19 cellular contexts compared by ENCODE assay signal in the genomic region with DNA sequence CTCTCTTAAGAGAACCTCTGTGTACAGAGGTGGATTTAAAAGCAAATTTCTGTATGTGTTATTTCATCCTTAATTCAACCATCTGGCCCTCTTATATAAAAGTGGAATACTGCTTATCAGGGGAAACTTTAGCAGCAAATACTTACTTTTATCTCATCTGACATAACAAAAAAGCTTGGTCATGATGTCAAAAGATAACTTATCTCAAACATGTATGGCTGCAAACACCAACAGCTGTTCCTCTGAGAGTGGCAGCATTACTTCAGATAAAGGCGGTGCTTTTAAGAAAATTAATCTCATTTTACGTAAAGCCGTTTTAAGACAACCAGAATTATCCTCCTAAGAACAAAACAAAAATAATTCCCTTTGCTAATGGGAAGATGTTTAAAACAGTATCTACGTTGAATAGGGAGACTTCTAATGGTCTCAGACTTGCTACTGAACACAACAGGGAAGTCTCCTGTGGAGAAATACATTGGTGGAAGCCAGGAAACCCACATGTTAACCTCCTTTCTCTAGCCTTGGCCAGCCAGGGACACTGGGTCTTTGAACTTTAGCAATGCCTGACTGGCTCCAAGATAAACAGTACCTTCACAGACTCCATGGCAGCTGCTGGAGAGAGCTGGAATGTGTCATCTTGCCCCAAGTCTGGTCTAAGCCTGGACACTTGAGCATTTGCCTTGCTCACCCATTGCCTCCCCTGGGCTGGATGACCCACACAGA. TPM values are rescaled to one million over a fixed set of nuclear protein-coding genes. Genes with fewer than 3 reads are reported as not detected.
A peak's percentile ranks its signal among the peaks of the same experiment; 100 is the strongest.
DNase-seq lines count a peak whose midpoint lies in the region; ATAC-seq, FAIRE-seq and TF ChIP-seq lines count a peak whose summit lies in the region.
"Had no signal": no experiment of that assay in that cellular context is flagged by ENCODE, and none has a peak within 500 bp of the region (broad histone marks: within the 10 kb centered on the region; RNA-seq: fewer than 3 reads in every experiment).

No MANE protein-coding gene starts in this region.

- in situ Hi-C loops in HepG2 (cut with HindIII; ENCODE audit: extremely low pct_ligation_motif_present, low pct_unique_long_range_greater_than_20kb), result no loop called here

- no peaks in the 10 kb centered on the region for H4K20me1 ChIP-seq in HepG2 (ENCODE audit: insufficient read depth, low read length)

- ATAC-seq in left ventricle myocardium superior (peak; percentile 19), Right ventricle myocardium superior (ENCODE audit: poor library complexity) (no peak), HepG2 (peak; percentile 98), upper lobe of right lung (peak; percentile 22), natural killer cell (no peak)
- no peak for ATAC-seq in CD4-positive, alpha-beta T cell (ENCODE audit: poor library complexity)
- ATAC-seq: activated T-helper 17 cell treated with anti-CD3 and anti-CD28 coated beads, Interleukin-2, amount 50 U/mL, for 72 hours had no signal

- 28% methylated on average over 4 of the region's 4 CpGs for WGBS in HepG2 (ENCODE audit: low lambda C conversion rate)

- no peaks in the 10 kb centered on the region for H3K36me3 ChIP-seq in HepG2 (replicated peaks in 1 of 2; ENCODE audit: control insufficient read depth in 1 of 2, insufficient read depth in 2 of 2, low read length in 2 of 2)
- no peaks in the 10 kb centered on the region for H3K36me3 ChIP-seq in upper lobe of right lung
- H3K36me3 ChIP-seq: neutrophil had no signal

- no peak overlapping the region for H3K9ac ChIP-seq in HepG2 (ENCODE audit: insufficient read depth, low read depth, low read length)

- H3K27me3 ChIP-seq in HepG2 (ENCODE audit: control insufficient read depth in 1 of 2, insufficient read depth in 2 of 2, low read length in 2 of 2), result no peaks in the 10 kb centered on the region
- H3K27me3 ChIP-seq in upper lobe of right lung, result no peaks in the 10 kb centered on the region
- H3K27me3 ChIP-seq in CD4-positive, alpha-beta T cell (ENCODE audit: control insufficient read depth, insufficient read depth, low read length), result no peaks in the 10 kb centered on the region
- H3K27me3 ChIP-seq: neutrophil, upper lobe of left lung had no signal

- H3K79me2 ChIP-seq in HepG2 (ENCODE audit: insufficient read depth, low read length), result no peaks in the 10 kb centered on the region

- no peak overlapping the region for H2AFZ ChIP-seq in HepG2 (ENCODE audit: low read length)

- intact Hi-C loops in left ventricle myocardium superior (cut with micrococcal nuclease), result no loop called here
- intact Hi-C loops in Right ventricle myocardium superior (cut with DNase I), result no loop called here
- intact Hi-C loops in HepG2 (cut with micrococcal nuclease; ENCODE audit: unreplicated experiment), result loop anchor here (2.0 kb wide), 1 partner anchor 42 kb away; no protein-coding TSS in a partner anchor
- intact Hi-C loops in upper lobe of right lung (cut with DNase I), result no loop called here
- intact Hi-C loops in natural killer cell (cut with micrococcal nuclease), result no loop called here
- intact Hi-C loops in CD4-positive, alpha-beta T cell (cut with DNase I, micrococcal nuclease), result no loop called here

- H3K4me2 ChIP-seq in HepG2 (ENCODE audit: low read depth, low read length), result peak overlapping the region; percentile 25; the same call in 1 of the 2 replicates

- POLR2A ChIA-PET in HepG2 (lab: Yijun Ruan, JAX), result no interaction called here
- POLR2A ChIA-PET in CD4-positive, alpha-beta T cell (lab: Charles Lee), result interaction anchor here (1.3 kb wide), 1 partner anchor 18 kb away, joined by 6 read pairs; the partner anchor contains the start of gene ARRDC4

- peaks cover 16% of the 10 kb centered on the region for H3K4me1 ChIP-seq in HepG2 (ENCODE audit: insufficient read depth, low read length)
- no peaks in the 10 kb centered on the region for H3K4me1 ChIP-seq in upper lobe of right lung
- H3K4me1 ChIP-seq: upper lobe of left lung had no signal

- TF ChIP-seq EP300 in HepG2 (IDR thresholded peaks at IDR 0.05; ENCODE audit: low read depth in 2 of 2, low read length in 2 of 2) (no peak), HepG2 (CRISPR knock-in tag; IDR thresholded peaks at IDR 0.05; ENCODE audit: borderline replicate concordance) (no peak)

- CTCF ChIA-PET in HepG2 (lab: Yijun Ruan, JAX; ENCODE audit: low intra/inter-chr PET ratio, low total read pairs), result no interaction called here
- CTCF ChIA-PET in CD4-positive, alpha-beta T cell (lab: Charles Lee), result no interaction called here

- H3K27me3 Mint-ChIP-seq in brain (no peaks in the 10 kb centered on the region), natural killer cell (ENCODE audit: low read depth in 2 of 2) (peaks cover 13 to 15% of the 10 kb centered on the region in 2 donors)
- no peaks in the 10 kb centered on the region for H3K27me3 Mint-ChIP-seq in CD4-positive, alpha-beta T cell
- H3K27me3 Mint-ChIP-seq: activated CD4-positive, alpha-beta memory T cell treated with anti-CD3 and anti-CD28 coated beads, Interleukin-2, amount 10 ng/mL, durations not matched to agents 7 days and 5 days; IgD-negative memory B cell had no signal

- TF ChIP-seq CTCF in brain (conservative IDR thresholded peaks at IDR 0.05) (no peak), HepG2 (CRISPR knock-in tag; IDR thresholded peaks at IDR 0.05) (no peak), upper lobe of right lung (IDR thresholded peaks at IDR 0.05) (no peak), natural killer cell (IDR thresholded peaks at IDR 0.05) (no peak)
- TF ChIP-seq CTCF in CD4-positive, alpha-beta T cell (IDR thresholded peaks at IDR 0.05), result no peak

- DNase-seq in left ventricle myocardium superior (no peak), Right ventricle myocardium superior (no peak), HepG2 (ENCODE audit: low spot score) (peak; percentile 58), upper lobe of right lung (no peak), natural killer cell (no peak), ecto neural progenitor cell (ENCODE audit: low spot score) (no peak)
- no peak for DNase-seq in CD4-positive, alpha-beta T cell
- DNase-seq: activated CD4-positive, alpha-beta memory T cell treated with anti-CD3 and anti-CD28 coated beads, Interleukin-2, amount 10 ng/mL, durations not matched to agents 7 days and 5 days; glutamatergic neuron; left ventricle myocardium inferior; NCI-H1417 treated with DMSO at 0.1 percent for 48 hours; T1000; upper lobe of left lung had no signal

- no peak for TF ChIP-seq POLR2A in HepG2 (IDR thresholded peaks at IDR 0.05; ENCODE audit: insufficient read depth in 1 of 2, low read depth in 2 of 2, low read length in 2 of 2)

- H3K9me3 ChIP-seq in HepG2 (ENCODE audit: low read length) (no peaks in the 10 kb centered on the region), upper lobe of right lung (no peaks in the 10 kb centered on the region)
- no peaks in the 10 kb centered on the region for H3K9me3 ChIP-seq in CD4-positive, alpha-beta T cell (ENCODE audit: control insufficient read depth, low read length)
- H3K9me3 ChIP-seq: left ventricle myocardium inferior, neutrophil, upper lobe of left lung had no signal

- peaks cover 20% of the 10 kb centered on the region for H3K36me3 Mint-ChIP-seq in brain
- no peaks in the 10 kb centered on the region for H3K36me3 Mint-ChIP-seq in natural killer cell
- H3K36me3 Mint-ChIP-seq in CD4-positive, alpha-beta T cell (ENCODE audit: low read depth), result no peaks in the 10 kb centered on the region
- H3K36me3 Mint-ChIP-seq: IgD-negative memory B cell had no signal

- no peak for TF ChIP-seq RAD21 in HepG2 (CRISPR knock-in tag; IDR thresholded peaks at IDR 0.05)

- H3K4me1 Mint-ChIP-seq in brain, result peaks cover 60% of the 10 kb centered on the region
- H3K4me1 Mint-ChIP-seq in natural killer cell, result no peaks in the 10 kb centered on the region
- H3K4me1 Mint-ChIP-seq in CD4-positive, alpha-beta T cell (ENCODE audit: low read depth), result peaks cover 21% of the 10 kb centered on the region
- H3K4me1 Mint-ChIP-seq: activated T-helper 17 cell treated with anti-CD3 and anti-CD28 coated beads, Interleukin-2, amount 50 U/mL, for 72 hours had no signal

- H3K4me3 Mint-ChIP-seq in brain, result no peak overlapping the region
- H3K4me3 Mint-ChIP-seq in natural killer cell, result no peak overlapping the region
- H3K4me3 Mint-ChIP-seq in CD4-positive, alpha-beta T cell, result no peak overlapping the region
- H3K4me3 Mint-ChIP-seq: activated CD4-positive, alpha-beta memory T cell treated with anti-CD3 and anti-CD28 coated beads, Interleukin-2, amount 10 ng/mL, durations not matched to agents 7 days and 5 days; activated T-helper 17 cell treated with anti-CD3 and anti-CD28 coated beads, Interleukin-2, amount 50 U/mL, for 72 hours; endodermal cell; IgD-negative memory B cell had no signal

- no TSS peak for BruUV-seq in HepG2 (replicated peaks; lab: Mats Ljungman, UMichigan)

- FAIRE-seq in HepG2 (lab: Jason Lieb, UNC), result peak; percentile 49
- FAIRE-seq: astrocyte had no signal

- H3K9me3 Mint-ChIP-seq in brain, result peaks cover 0 to 2% (median 0%) of the 10 kb centered on the region in 5 experiments
- no peaks in the 10 kb centered on the region for H3K9me3 Mint-ChIP-seq in natural killer cell
- H3K9me3 Mint-ChIP-seq in CD4-positive, alpha-beta T cell, result no peaks in the 10 kb centered on the region
- H3K9me3 Mint-ChIP-seq: activated CD4-positive, alpha-beta memory T cell treated with anti-CD3 and anti-CD28 coated beads, Interleukin-2, amount 10 ng/mL, durations not matched to agents 7 days and 5 days; endodermal cell had no signal

- H3K4me3 ChIP-seq in HepG2 (replicated peaks in 1 of 3; ENCODE audit: insufficient read depth in 1 of 3, low read depth in 2 of 3, low read length in 3 of 3), result no peak overlapping the region
- H3K4me3 ChIP-seq in upper lobe of right lung, result no peak overlapping the region
- H3K4me3 ChIP-seq: left ventricle myocardium inferior, upper lobe of left lung had no signal

- H3K27ac Mint-ChIP-seq in brain (peak overlapping the region in 3 of 5 experiments; percentile 27 to 66 (median 35)), natural killer cell (no peak overlapping the region)
- H3K27ac Mint-ChIP-seq in CD4-positive, alpha-beta T cell, result no peak overlapping the region
- H3K27ac Mint-ChIP-seq: activated CD4-positive, alpha-beta memory T cell treated with anti-CD3 and anti-CD28 coated beads, Interleukin-2, amount 10 ng/mL, durations not matched to agents 7 days and 5 days; activated T-helper 17 cell treated with anti-CD3 and anti-CD28 coated beads, Interleukin-2, amount 50 U/mL, for 72 hours; endodermal cell; IgD-negative memory B cell had no signal

- H3K27ac ChIP-seq in HepG2 (ENCODE audit: extremely low read length, insufficient read depth, low read length) (no peak overlapping the region), upper lobe of right lung (no peak overlapping the region)
- H3K27ac ChIP-seq in CD4-positive, alpha-beta T cell (ENCODE audit: low read depth, low read length), result no peak overlapping the region
- H3K27ac ChIP-seq: left ventricle myocardium inferior, neutrophil, upper lobe of left lung had no signal

RNA-seq across cellular contexts. Expression of gene ARRDC4, which starts 18.1 kb away (rescaled TPM):
- 15.8 TPM for total RNA-seq in left ventricle myocardium superior
- total RNA-seq in Right ventricle myocardium superior, result 15.0 TPM
- polyA plus RNA-seq in brain (ENCODE audit: insufficient read depth, low read depth, low replicate concordance), result 4.3 TPM
- total RNA-seq in HepG2 (2016; rRNA removed; fragmentation: Illumina TruSeq; extraction: Trizol), result 1.5 and 2.5 TPM in 2 replicates
- total RNA-seq in HepG2 (2016; cell fraction: cytosol; rRNA removed; fragmentation: Illumina TruSeq; extraction: Trizol; ENCODE audit: low read depth), result 0.18 and 0.30 TPM in 2 replicates
- 1.7 and 2.0 TPM in 2 replicates for total RNA-seq in HepG2 (2016; cell fraction: insoluble cytoplasmic fraction; rRNA removed; fragmentation: Illumina TruSeq; extraction: Trizol)
- total RNA-seq in HepG2 (2016; cell fraction: membrane; rRNA removed; fragmentation: Illumina TruSeq; extraction: Trizol), result 1.1 and 1.2 TPM in 2 replicates
- 1.5 TPM in 2 replicates for total RNA-seq in HepG2 (2016; cell fraction: nucleus; rRNA removed; fragmentation: Illumina TruSeq; extraction: Trizol)
- polyA plus RNA-seq in HepG2 (2011; rRNA removed), result 2.5 and 3.8 TPM in 2 replicates
- polyA plus RNA-seq in HepG2 (2011; cell fraction: cytosol; rRNA removed), result 1.4 and 3.1 TPM in 2 replicates
- polyA plus RNA-seq in HepG2 (2011; cell fraction: nucleus; rRNA removed), result 1.7 and 3.4 TPM in 2 replicates
- 4.3 and 5.4 TPM in 2 replicates for polyA plus RNA-seq in HepG2 (2012)
- polyA plus RNA-seq in HepG2 (2016; cell fraction: cytosol; fragmentation: Illumina TruSeq; extraction: Trizol; ENCODE audit: low read depth), result 0.14 and 0.15 TPM in 2 replicates
- polyA plus RNA-seq in HepG2 (2016; cell fraction: insoluble cytoplasmic fraction; fragmentation: Illumina TruSeq; extraction: Trizol; ENCODE audit: low read depth), result 2.0 and 2.1 TPM in 2 replicates
- 0.53 and 0.56 TPM in 2 replicates for polyA plus RNA-seq in HepG2 (2016; cell fraction: membrane; fragmentation: Illumina TruSeq; extraction: Trizol; ENCODE audit: low read depth)
- 1.4 and 1.8 TPM in 2 replicates for polyA plus RNA-seq in HepG2 (2016; cell fraction: nucleus; fragmentation: Illumina TruSeq; extraction: Trizol; ENCODE audit: insufficient read depth, low read depth)
- 2.0 TPM in 1 of 2 replicates, not detected in the other for polyA minus RNA-seq in HepG2 (2011; rRNA and poly(A)+ RNA removed; ENCODE audit: low replicate concordance)
- polyA minus RNA-seq in HepG2 (2011; cell fraction: cytosol; rRNA and poly(A)+ RNA removed), result 1.6 and 2.5 TPM in 2 replicates
- 1.8 and 4.0 TPM in 2 replicates for polyA minus RNA-seq in HepG2 (2011; cell fraction: nucleus; rRNA and poly(A)+ RNA removed)
- total RNA-seq in upper lobe of right lung, result 31.6 TPM
- total RNA-seq in natural killer cell, result 1 to 10 TPM; 6.6 to 7.3 (median 7.0) TPM
- total RNA-seq in CD4-positive, alpha-beta T cell, result 1 to 10 TPM; 3.5 TPM

Comparison
In these comparisons a context has a peak if more than half of its experiments do, and no peak if none do; other contexts are left out.
1. ATAC-seq: peak in left ventricle myocardium superior (single experiment), HepG2 (single experiment) and upper lobe of right lung (single experiment); none in Right ventricle myocardium superior (single experiment), natural killer cell (0 of 3) and CD4-positive, alpha-beta T cell (single experiment).
2. H3K27ac Mint-ChIP-seq: peak in brain (3 of 5); none in natural killer cell (0 of 2) and CD4-positive, alpha-beta T cell (single experiment).